In genomic region chr14:60561845-60562746, GRCh38 we compare ENCODE assay signal across 9 cellular contexts. TPM values are rescaled to one million over a fixed set of nuclear protein-coding genes. Genes with fewer than 3 reads are reported as not detected.
A peak's percentile ranks its signal among the peaks of the same experiment; 100 is the strongest.
DNase-seq lines count a peak whose midpoint lies in the region; ATAC-seq, FAIRE-seq and TF ChIP-seq lines count a peak whose summit lies in the region.
"Had no signal": no experiment of that assay in that cellular context is flagged by ENCODE, and none has a peak within 500 bp of the region (broad histone marks: within the 10 kb centered on the region; RNA-seq: fewer than 3 reads in every experiment).

No MANE protein-coding gene starts in this region.

- H3K4me2 ChIP-seq in OCI-LY7 (ENCODE audit: low read length) = peak overlapping the region; percentile 19; the same call in 1 of the 2 replicates
- no peak overlapping the region for H3K4me2 ChIP-seq in HepG2 (ENCODE audit: low read depth, low read length)

- peaks cover 12% of the 10 kb centered on the region for H3K4me1 Mint-ChIP-seq in type B pancreatic cell (ENCODE audit: unreplicated experiment)

- no peaks in the 10 kb centered on the region for H3K27me3 ChIP-seq in HepG2 (ENCODE audit: control insufficient read depth in 1 of 2, insufficient read depth in 2 of 2, low read length in 2 of 2)

- H3K27ac ChIP-seq in OCI-LY7 (ENCODE audit: low read depth, low read length, poor library complexity, severe bottlenecking) (no peak overlapping the region), HepG2 (ENCODE audit: extremely low read length, insufficient read depth, low read length) (no peak overlapping the region)

- ATAC-seq in GM21528 (IDR thresholded peaks at IDR 0.05; ENCODE audit: low FRiP score, unreplicated experiment) (peak; percentile 68), HepG2 (peak; percentile 94)

- H3K36me3 Mint-ChIP-seq in type B pancreatic cell = no peaks in the 10 kb centered on the region
- H3K36me3 Mint-ChIP-seq: activated naive CD8-positive, alpha-beta T cell had no signal

- H3K4me1 ChIP-seq in OCI-LY7 (ENCODE audit: insufficient read depth, low read length, poor library complexity, severe bottlenecking) (peaks cover 78% of the 10 kb centered on the region), HepG2 (ENCODE audit: insufficient read depth, low read length) (no peaks in the 10 kb centered on the region)

- CTCF ChIA-PET in OCI-LY7 (lab: Charles Lee; ENCODE audit: unreplicated experiment) = interaction anchor here (0.5 to 1.2 kb wide), 6 partner anchors 212 to 690 kb away, joined by 3 to 4 read pairs (median 3); no protein-coding TSS in a partner anchor
- CTCF ChIA-PET in HepG2 (lab: Yijun Ruan, JAX; ENCODE audit: low intra/inter-chr PET ratio, low total read pairs) = interaction anchor here (1.4 to 1.8 kb wide), 4 partner anchors 212 to 691 kb away, joined by 3 to 10 read pairs (median 6); no protein-coding TSS in a partner anchor

- POLR2A ChIA-PET in OCI-LY7 (lab: Charles Lee) (interaction anchor here (0.5 to 2.2 kb wide), 8 partner anchors 32 to 618 kb away, joined by 3 to 8 read pairs (median 4); no protein-coding TSS in a partner anchor), HepG2 (lab: Yijun Ruan, JAX) (no interaction called here)

- TF ChIP-seq RAD21 in HepG2 (CRISPR knock-in tag; IDR thresholded peaks at IDR 0.05) = 0 out of 2 replicates have a peak, but pooled peaks have one; percentile 41

- no peak for TF ChIP-seq POLR2A in HepG2 (IDR thresholded peaks at IDR 0.05; ENCODE audit: insufficient read depth in 1 of 2, low read depth in 2 of 2, low read length in 2 of 2)

- no peaks in the 10 kb centered on the region for H3K9me3 Mint-ChIP-seq in type B pancreatic cell
- H3K9me3 Mint-ChIP-seq: stimulated activated naive CD8-positive, alpha-beta T cell treated with anti-CD3 and anti-CD28 coated beads, Interleukin-15, Interleukin-2, amounts not matched to agents 100 ng/mL and 50 ng/mL, for 24 hours had no signal

- BruUV-seq in OCI-LY7 (replicated peaks; lab: Mats Ljungman, UMichigan) (no TSS peak), HepG2 (replicated peaks; lab: Mats Ljungman, UMichigan) (no TSS peak)

- in situ Hi-C loops in KBM-7 (cut with MboI; ENCODE audit: low pct_unique_long_range_greater_than_20kb, low sequenced_read_pairs) = loop anchor here (25.0 kb wide), 2 partner anchors 200 to 350 kb away; no protein-coding TSS in a partner anchor
- in situ Hi-C loops in HepG2 (cut with HindIII; ENCODE audit: extremely low pct_ligation_motif_present, low pct_unique_long_range_greater_than_20kb) = loop anchor here (5.0 to 25.0 kb wide), 2 partner anchors 210 to 500 kb away; no protein-coding TSS in a partner anchor

- FAIRE-seq in HepG2 (lab: Jason Lieb, UNC) = peak; percentile 52

- no peaks in the 10 kb centered on the region for H3K79me2 ChIP-seq in OCI-LY7 (ENCODE audit: insufficient read depth, low read depth, low read length)
- H3K79me2 ChIP-seq in HepG2 (ENCODE audit: insufficient read depth, low read length) = no peaks in the 10 kb centered on the region

- TF ChIP-seq EP300 in HepG2 (IDR thresholded peaks at IDR 0.05; ENCODE audit: low read depth in 2 of 2, low read length in 2 of 2) (no peak), HepG2 (CRISPR knock-in tag; IDR thresholded peaks at IDR 0.05; ENCODE audit: borderline replicate concordance) (no peak)

- no peak overlapping the region for H3K4me3 Mint-ChIP-seq in type B pancreatic cell
- H3K4me3 Mint-ChIP-seq: activated naive CD8-positive, alpha-beta T cell; stimulated activated naive CD8-positive, alpha-beta T cell treated with anti-CD3 and anti-CD28 coated beads, Interleukin-15, Interleukin-2, amounts not matched to agents 100 ng/mL and 50 ng/mL, for 24 hours had no signal

- DNase-seq in ELF-1 (ENCODE audit: low read depth, low spot score) (peak; percentile 84), KBM-7 (peak; percentile 58), OCI-LY7 (ENCODE audit: low spot score) (peak; percentile 90), cardiac fibroblast (ENCODE audit: low read depth in 2 of 2) (peak; percentile 78 to 87), HepG2 (ENCODE audit: low spot score) (peak; percentile 45), type B pancreatic cell (ENCODE audit: extremely low spot score, unreplicated experiment) (no peak)

- no peak overlapping the region for H3K27ac Mint-ChIP-seq in type B pancreatic cell
- H3K27ac Mint-ChIP-seq: activated naive CD8-positive, alpha-beta T cell; stimulated activated naive CD8-positive, alpha-beta T cell treated with anti-CD3 and anti-CD28 coated beads, Interleukin-15, Interleukin-2, amounts not matched to agents 100 ng/mL and 50 ng/mL, for 24 hours had no signal

- TF ChIP-seq CTCF in OCI-LY7 (conservative IDR thresholded peaks at IDR 0.05; ENCODE audit: low read length) (peak; percentile 97), cardiac fibroblast (IDR thresholded peaks at IDR 0.05; ENCODE audit: low read depth, low read length) (peak; percentile 81), HepG2 (CRISPR knock-in tag; IDR thresholded peaks at IDR 0.05) (peak; percentile 81), type B pancreatic cell (conservative IDR thresholded peaks at IDR 0.05) (peak; percentile 83)

- H3K9me3 ChIP-seq in OCI-LY7 (ENCODE audit: low read length) (no peaks in the 10 kb centered on the region), HepG2 (ENCODE audit: low read length) (no peaks in the 10 kb centered on the region)

- no peak overlapping the region for H3K9ac ChIP-seq in HepG2 (ENCODE audit: insufficient read depth, low read depth, low read length)

- 8% methylated on average over 7 of the region's 7 CpGs for WGBS in HepG2 (ENCODE audit: low lambda C conversion rate)

- H3K36me3 ChIP-seq in OCI-LY7 (ENCODE audit: insufficient read depth, low read length) = no peaks in the 10 kb centered on the region
- H3K36me3 ChIP-seq in HepG2 (replicated peaks in 1 of 2; ENCODE audit: control insufficient read depth in 1 of 2, insufficient read depth in 2 of 2, low read length in 2 of 2) = no peaks in the 10 kb centered on the region

- intact Hi-C loops in OCI-LY7 (cut with micrococcal nuclease; ENCODE audit: unreplicated experiment) = loop anchor here (1.0 to 5.0 kb wide), 7 partner anchors 212 to 690 kb away; no protein-coding TSS in a partner anchor
- intact Hi-C loops in HepG2 (cut with micrococcal nuclease; ENCODE audit: unreplicated experiment) = loop anchor here (1.0 to 10.0 kb wide), 4 partner anchors 212 to 377 kb away; no protein-coding TSS in a partner anchor

- peak overlapping the region; percentile 77 for H2AFZ ChIP-seq in OCI-LY7 (ENCODE audit: low read length)
- no peak overlapping the region for H2AFZ ChIP-seq in HepG2 (ENCODE audit: low read length)

- H4K20me1 ChIP-seq in OCI-LY7 (ENCODE audit: insufficient read depth, low read length) (no peaks in the 10 kb centered on the region), HepG2 (ENCODE audit: insufficient read depth, low read length) (no peaks in the 10 kb centered on the region)

- no peak overlapping the region for H3K4me3 ChIP-seq in OCI-LY7 (ENCODE audit: low read depth, low read length, poor library complexity, severe bottlenecking)
- H3K4me3 ChIP-seq in cardiac fibroblast (replicated peaks in 1 of 2; ENCODE audit: low read depth in 2 of 2, low read length in 2 of 2) = no peak overlapping the region
- H3K4me3 ChIP-seq in HepG2 (replicated peaks in 1 of 3; ENCODE audit: insufficient read depth in 1 of 3, low read depth in 2 of 3, low read length in 3 of 3) = no peak overlapping the region

- no peaks in the 10 kb centered on the region for H3K9me2 ChIP-seq in OCI-LY7 (ENCODE audit: insufficient read depth, low read length)

- H3K27me3 Mint-ChIP-seq in type B pancreatic cell = peaks cover 3% of the 10 kb centered on the region

TF ChIP-seq in HepG2, 621 proteins besides CTCF, POLR2A, EP300 and RAD21:
- TF ChIP-seq CBFB (CRISPR knock-in tag; IDR thresholded peaks at IDR 0.05) (no peak), SMC3 (IDR thresholded peaks at IDR 0.05; ENCODE audit: low read length) (peak; percentile 63; the same call in 1 of the 2 replicates), STAG1 (CRISPR knock-in tag; IDR thresholded peaks at IDR 0.05) (peak; percentile 88)

RNA-seq across cellular contexts. Expression of gene SIX6, which starts 53.1 kb away (rescaled TPM):
- total RNA-seq in OCI-LY7 (2014; rRNA removed; shearing (Covaris generic)) = not detected in 2 replicates
- total RNA-seq in OCI-LY7 (2022) (not detected in 2 replicates), HepG2 (2016; rRNA removed; fragmentation: Illumina TruSeq; extraction: Trizol) (not detected in 2 replicates), type B pancreatic cell (ENCODE audit: low replicate concordance) (not detected in 2 replicates)
- total RNA-seq in HepG2 (2016; cell fraction: cytosol; rRNA removed; fragmentation: Illumina TruSeq; extraction: Trizol; ENCODE audit: low read depth) = not detected in 2 replicates
- total RNA-seq in HepG2 (2016; cell fraction: insoluble cytoplasmic fraction; rRNA removed; fragmentation: Illumina TruSeq; extraction: Trizol) = not detected in 2 replicates
- not detected in 2 replicates for total RNA-seq in HepG2 (2016; cell fraction: membrane; rRNA removed; fragmentation: Illumina TruSeq; extraction: Trizol)
- not detected in 2 replicates for total RNA-seq in HepG2 (2016; cell fraction: nucleus; rRNA removed; fragmentation: Illumina TruSeq; extraction: Trizol)
- polyA plus RNA-seq in HepG2 (2011; rRNA removed) = not detected in 2 replicates
- polyA plus RNA-seq in HepG2 (2011; cell fraction: cytosol; rRNA removed) = not detected in 2 replicates
- not detected in 2 replicates for polyA plus RNA-seq in HepG2 (2011; cell fraction: nucleus; rRNA removed)
- not detected in 2 replicates for polyA plus RNA-seq in HepG2 (2012)
- polyA plus RNA-seq in HepG2 (2016; cell fraction: cytosol; fragmentation: Illumina TruSeq; extraction: Trizol; ENCODE audit: low read depth) = not detected in 2 replicates
- not detected in 2 replicates for polyA plus RNA-seq in HepG2 (2016; cell fraction: insoluble cytoplasmic fraction; fragmentation: Illumina TruSeq; extraction: Trizol; ENCODE audit: low read depth)
- polyA plus RNA-seq in HepG2 (2016; cell fraction: membrane; fragmentation: Illumina TruSeq; extraction: Trizol; ENCODE audit: low read depth) = not detected in 2 replicates
- not detected in 2 replicates for polyA plus RNA-seq in HepG2 (2016; cell fraction: nucleus; fragmentation: Illumina TruSeq; extraction: Trizol; ENCODE audit: insufficient read depth, low read depth)
- polyA minus RNA-seq in HepG2 (2011; rRNA and poly(A)+ RNA removed; ENCODE audit: low replicate concordance) = not detected in 2 replicates
- not detected in 2 replicates for polyA minus RNA-seq in HepG2 (2011; cell fraction: cytosol; rRNA and poly(A)+ RNA removed)
- polyA minus RNA-seq in HepG2 (2011; cell fraction: nucleus; rRNA and poly(A)+ RNA removed) = not detected in 2 replicates
